In the genomic region with DNA sequence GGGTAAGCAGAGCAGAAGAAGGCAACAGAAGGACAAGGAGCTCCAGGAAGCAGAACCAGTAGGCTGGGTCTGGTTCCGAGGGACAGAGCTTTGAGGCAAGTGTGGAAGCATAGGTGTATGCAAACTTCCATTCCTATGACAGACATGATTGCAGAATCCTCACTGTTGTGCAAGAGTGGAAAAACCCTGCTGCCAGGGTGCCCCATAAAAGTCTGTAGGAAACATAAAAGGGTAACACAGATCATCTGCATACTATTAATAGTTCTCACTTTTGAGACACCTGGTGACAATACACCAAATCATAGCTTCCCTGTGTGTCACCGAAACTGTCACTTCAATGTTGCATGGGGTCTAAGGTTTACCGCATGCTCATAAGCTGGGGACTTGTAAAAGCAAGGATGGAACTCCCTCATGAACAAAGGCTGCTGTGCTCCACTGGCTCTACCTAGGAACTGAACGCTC, we compare ENCODE assay signal across 9 cellular contexts. TPM values are rescaled to one million over a fixed set of nuclear protein-coding genes. Genes with fewer than 3 reads are reported as not detected.
DNase-seq lines count a peak whose midpoint lies in the region; ATAC-seq and TF ChIP-seq lines count a peak whose summit lies in the region.
"Had no signal": no experiment of that assay in that cellular context is flagged by ENCODE, and none has a peak within 500 bp of the region (broad histone marks: within the 10 kb centered on the region; RNA-seq: fewer than 3 reads in every experiment).

No MANE protein-coding gene starts in this region.

- H3K27ac Mint-ChIP-seq in activated naive CD8-positive, alpha-beta T cell treated with anti-CD3 and anti-CD28 coated beads, Interleukin-2, amount 10 ng/mL, durations not matched to agents 7 days and 5 days = peak overlapping the region; percentile 14

- H3K4me1 Mint-ChIP-seq in activated naive CD8-positive, alpha-beta T cell treated with anti-CD3 and anti-CD28 coated beads, Interleukin-2, amount 10 ng/mL, durations not matched to agents 7 days and 5 days = peaks cover 27% of the 10 kb centered on the region

- TF ChIP-seq POLR2A in testis (IDR thresholded peaks at IDR 0.05) = no peak

- no peak overlapping the region for H3K4me3 ChIP-seq in testis
- H3K4me3 ChIP-seq in MM.1S (ENCODE audit: low read length) = no peak overlapping the region
- H3K4me3 ChIP-seq: SK-N-MC had no signal

- H3K36me3 ChIP-seq in testis (ENCODE audit: low read depth, missing control alignments) = no peaks in the 10 kb centered on the region
- H3K36me3 ChIP-seq in MM.1S (replicated peaks; ENCODE audit: insufficient read depth, low read length) = 0 out of 2 replicates have a peak, but pooled peaks cover 2% of the 10 kb centered on the region

- H3K36me3 Mint-ChIP-seq in activated naive CD8-positive, alpha-beta T cell treated with anti-CD3 and anti-CD28 coated beads, Interleukin-2, amount 10 ng/mL, durations not matched to agents 7 days and 5 days = peaks cover 43% of the 10 kb centered on the region

- no peak overlapping the region for H3K27ac ChIP-seq in testis
- no peak overlapping the region for H3K27ac ChIP-seq in MM.1S (ENCODE audit: low read length)
- H3K27ac ChIP-seq: SK-N-MC had no signal

- peak; percentile 52 for ATAC-seq in HG02973 (IDR thresholded peaks at IDR 0.05; ENCODE audit: unreplicated experiment)
- no peak for ATAC-seq in activated naive CD8-positive, alpha-beta T cell treated with anti-CD3 and anti-CD28 coated beads, Interleukin-2, amount 10 ng/mL, durations not matched to agents 7 days and 5 days (ENCODE audit: low read depth)

- H3K9me2 ChIP-seq in MM.1S (replicated peaks; ENCODE audit: insufficient read depth, low read length) = no peaks in the 10 kb centered on the region

- no peaks in the 10 kb centered on the region for H3K9me3 Mint-ChIP-seq in activated naive CD8-positive, alpha-beta T cell treated with anti-CD3 and anti-CD28 coated beads, Interleukin-2, amount 10 ng/mL, durations not matched to agents 7 days and 5 days

- intact Hi-C loops in testis (cut with DNase I; ENCODE audit: low total_unique reads) = no loop called here

- H3F3A ChIP-seq in MM.1S (ENCODE audit: insufficient read depth, low read length) = no peaks in the 10 kb centered on the region

- H4K20me1 ChIP-seq in MM.1S (ENCODE audit: insufficient read depth, low read length) = no peaks in the 10 kb centered on the region

- peak; percentile 46 for DNase-seq in stimulated activated CD4-positive, alpha-beta T cell treated with anti-CD3 and anti-CD28 coated beads, Interleukin-1b, Interleukin-23, amount 100 ng/mL, for 48 hours
- no peak for DNase-seq in stimulated activated CD4-positive, alpha-beta T cell treated with anti-CD3 and anti-CD28 coated beads, Interleukin-4, amount 100 ng/mL, for 4 hours
- no peak for DNase-seq in activated naive CD8-positive, alpha-beta T cell treated with anti-CD3 and anti-CD28 coated beads, Interleukin-2, amount 10 ng/mL, durations not matched to agents 7 days and 5 days
- DNase-seq in testis = peak; percentile 2
- DNase-seq in MM.1S = no peak
- no peak for DNase-seq in effector CD8-positive, alpha-beta T cell (lab: John Stamatoyannopoulos, UW)
- DNase-seq in SW 1271 (lab: John Stamatoyannopoulos, UW) = no peak

- no peaks in the 10 kb centered on the region for H3K27me3 ChIP-seq in testis
- no peaks in the 10 kb centered on the region for H3K27me3 ChIP-seq in MM.1S (replicated peaks; ENCODE audit: insufficient read depth, low read length)

- TF ChIP-seq CTCF in testis (IDR thresholded peaks at IDR 0.05) (no peak), MM.1S (IDR thresholded peaks at IDR 0.05; ENCODE audit: low read length) (no peak)

- H3K4me1 ChIP-seq in testis (peaks cover 11% of the 10 kb centered on the region), MM.1S (ENCODE audit: low read length) (peaks cover 10% of the 10 kb centered on the region)

- POLR2A ChIA-PET in activated naive CD8-positive, alpha-beta T cell treated with anti-CD3 and anti-CD28 coated beads, Interleukin-2, amount 10 ng/mL, durations not matched to agents 7 days and 5 days (lab: Charles Lee) = no interaction called here

- no peak overlapping the region for H2AFZ ChIP-seq in MM.1S (ENCODE audit: low read length)

- no peak overlapping the region for H3K4me3 Mint-ChIP-seq in activated naive CD8-positive, alpha-beta T cell treated with anti-CD3 and anti-CD28 coated beads, Interleukin-2, amount 10 ng/mL, durations not matched to agents 7 days and 5 days

- no peak overlapping the region for H3K9ac ChIP-seq in MM.1S (ENCODE audit: low read length)

- H3K4me2 ChIP-seq in MM.1S (ENCODE audit: low read depth, low read length) = no peak overlapping the region

- H3K27me3 Mint-ChIP-seq in activated naive CD8-positive, alpha-beta T cell treated with anti-CD3 and anti-CD28 coated beads, Interleukin-2, amount 10 ng/mL, durations not matched to agents 7 days and 5 days = no peaks in the 10 kb centered on the region

- H3K79me2 ChIP-seq in MM.1S (ENCODE audit: low read length) = 0 out of 2 replicates have a peak, but pooled peaks cover 5% of the 10 kb centered on the region

- 82 to 86% methylated on average over 4 of the region's 4 CpGs for WGBS in testis, 2 donors

- H3K9me3 ChIP-seq in testis (no peaks in the 10 kb centered on the region), MM.1S (replicated peaks; ENCODE audit: insufficient read depth, low read length) (no peaks in the 10 kb centered on the region)

RNA-seq across cellular contexts. Expression of gene ARHGAP17, which starts 39.7 kb away (rescaled TPM):
- total RNA-seq in activated naive CD8-positive, alpha-beta T cell treated with anti-CD3 and anti-CD28 coated beads, Interleukin-2, amount 10 ng/mL, durations not matched to agents 7 days and 5 days = 10 to 100 TPM; 72.9 to 85.4 TPM
- total RNA-seq in testis = 100 to 1,000 TPM; 123 to 124 TPM
- 62.7 TPM for polyA plus RNA-seq in testis (ENCODE audit: insufficient read depth, low read depth, low replicate concordance)

Comparison
In these comparisons a context has a peak if more than half of its experiments do, and no peak if none do; other contexts are left out.
1. DNase-seq: peak in stimulated activated CD4-positive, alpha-beta T cell treated with anti-CD3 and anti-CD28 coated beads, Interleukin-1b, Interleukin-23, amount 100 ng/mL, for 48 hours (single experiment) and testis (single experiment); none in stimulated activated CD4-positive, alpha-beta T cell treated with anti-CD3 and anti-CD28 coated beads, Interleukin-4, amount 100 ng/mL, for 4 hours (0 of 2), activated naive CD8-positive, alpha-beta T cell treated with anti-CD3 and anti-CD28 coated beads, Interleukin-2, amount 10 ng/mL, durations not matched to agents 7 days and 5 days (single experiment), MM.1S (single experiment), effector CD8-positive, alpha-beta T cell (single experiment) and SW 1271 (0 of 2).